Comparison of ENCODE assay signal across 17 cellular contexts in the genomic region with DNA sequence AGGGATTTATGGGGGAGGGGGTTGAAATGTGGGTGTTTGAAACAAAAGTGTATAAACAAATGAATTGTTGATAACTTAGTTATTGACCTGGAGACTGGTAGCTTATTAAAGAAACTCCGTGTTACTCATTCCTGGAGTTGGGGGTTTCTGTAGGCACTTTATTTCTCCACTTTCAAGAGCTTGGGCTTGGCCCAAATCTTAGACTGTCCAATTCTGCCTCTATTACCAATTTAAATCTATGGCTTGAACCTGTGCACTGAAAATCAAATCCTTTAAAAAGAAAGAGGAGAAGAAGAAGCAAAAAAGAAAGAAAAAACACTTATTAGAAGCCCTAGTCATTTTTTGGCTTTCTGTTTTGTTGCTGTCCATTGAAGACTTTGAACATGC. TPM values are rescaled to one million over a fixed set of nuclear protein-coding genes. Genes with fewer than 3 reads are reported as not detected.
DNase-seq lines count a peak whose midpoint lies in the region; ATAC-seq and TF ChIP-seq lines count a peak whose summit lies in the region.
"Had no signal": no experiment of that assay in that cellular context is flagged by ENCODE, and none has a peak within 500 bp of the region (broad histone marks: within the 10 kb centered on the region; RNA-seq: fewer than 3 reads in every experiment).

No MANE protein-coding gene starts in this region.

- TF ChIP-seq CTCF in Calu3 (IDR thresholded peaks at IDR 0.05; ENCODE audit: unreplicated experiment) (no peak), brain (conservative IDR thresholded peaks at IDR 0.05) (no peak), glutamatergic neuron (IDR thresholded peaks at IDR 0.05; ENCODE audit: partially characterized antibody, unreplicated experiment) (no peak), nephron progenitor cell (IDR thresholded peaks at IDR 0.05) (no peak)

- H3K4me1 Mint-ChIP-seq in Calu3 (ENCODE audit: low read depth, unreplicated experiment), result peaks cover 56% of the 10 kb centered on the region
- H3K4me1 Mint-ChIP-seq in brain, result peaks cover 49% of the 10 kb centered on the region
- H3K4me1 Mint-ChIP-seq in glutamatergic neuron (ENCODE audit: low read depth, unreplicated experiment), result peaks cover 14% of the 10 kb centered on the region
- H3K4me1 Mint-ChIP-seq in nephron progenitor cell, result peaks cover 57% of the 10 kb centered on the region
- peaks cover 34% of the 10 kb centered on the region for H3K4me1 Mint-ChIP-seq in activated CD4-positive, alpha-beta memory T cell treated with anti-CD3 and anti-CD28 coated beads for 36 hours (ENCODE audit: low read depth)

- H3K27ac Mint-ChIP-seq in Calu3 (ENCODE audit: unreplicated experiment) (peak overlapping the region; percentile 66), brain (peak overlapping the region in 4 of 5 experiments; percentile 17 to 99 (median 96)), glutamatergic neuron (ENCODE audit: unreplicated experiment) (no peak overlapping the region), nephron progenitor cell (peak overlapping the region; percentile 100)
- H3K27ac Mint-ChIP-seq in activated CD4-positive, alpha-beta memory T cell treated with anti-CD3 and anti-CD28 coated beads for 36 hours, result no peak overlapping the region
- H3K27ac Mint-ChIP-seq: activated CD4-positive, alpha-beta T cell treated with anti-CD3 and anti-CD28 coated beads, Interleukin-2, amount 10 ng/mL, durations not matched to agents 7 days and 5 days; natural killer cell had no signal

- CTCF ChIA-PET in Calu3 (lab: Charles Lee), result interaction anchor here (0.6 to 2.8 kb wide), 8 partner anchors 11 to 246 kb away, joined by 3 to 19 read pairs (median 6); no protein-coding TSS in a partner anchor
- CTCF ChIA-PET in activated CD4-positive, alpha-beta memory T cell treated with anti-CD3 and anti-CD28 coated beads for 36 hours (lab: Charles Lee), result interaction anchor here (0.6 to 1.1 kb wide), 3 partner anchors 9 to 413 kb away, joined by 3 read pairs; no protein-coding TSS in a partner anchor

- intact Hi-C loops in Calu3 (cut with micrococcal nuclease; ENCODE audit: unreplicated experiment), result loop anchor here (2.0 kb wide), 1 partner anchor 15 kb away; no protein-coding TSS in a partner anchor
- intact Hi-C loops in activated CD4-positive, alpha-beta memory T cell treated with anti-CD3 and anti-CD28 coated beads for 36 hours (cut with micrococcal nuclease), result loop anchor here (5.0 kb wide), 2 partner anchors 62 to 1238 kb away; no protein-coding TSS in a partner anchor

- H3K27me3 Mint-ChIP-seq in Calu3 (ENCODE audit: unreplicated experiment) (peaks cover 27% of the 10 kb centered on the region), brain (peaks cover 100% of the 10 kb centered on the region), glutamatergic neuron (ENCODE audit: unreplicated experiment) (peaks cover 68% of the 10 kb centered on the region), nephron progenitor cell (ENCODE audit: low read depth, poor library complexity) (no peaks in the 10 kb centered on the region)
- peaks cover 57% of the 10 kb centered on the region for H3K27me3 Mint-ChIP-seq in activated CD4-positive, alpha-beta memory T cell treated with anti-CD3 and anti-CD28 coated beads for 36 hours

- no peak for ATAC-seq in left lobe of liver
- ATAC-seq: HCT116, left ventricle myocardium superior, natural killer cell had no signal

- DNase-seq in Calu3 (no peak), glutamatergic neuron (no peak), nephron progenitor cell (no peak), SW480 (ENCODE audit: low spot score) (no peak), SK-N-DZ (ENCODE audit: low spot score) (no peak), left lobe of liver (ENCODE audit: low spot score) (no peak)
- DNase-seq in activated CD4-positive, alpha-beta memory T cell treated with anti-CD3 and anti-CD28 coated beads for 36 hours, result no peak
- DNase-seq: 8988T; activated CD4-positive, alpha-beta T cell treated with anti-CD3 and anti-CD28 coated beads, Interleukin-2, amount 10 ng/mL, durations not matched to agents 7 days and 5 days; activated T-cell treated with anti-CD3 and anti-CD28 coated beads for 4 hours; foreskin melanocyte; left ventricle myocardium superior; natural killer cell; NCI-H1417 treated with DMSO at 0.1 percent for 48 hours; stimulated activated CD4-positive, alpha-beta T cell treated with anti-CD3 and anti-CD28 coated beads, Interleukin-4, amount 100 ng/mL, for 4 hours had no signal

- POLR2A ChIA-PET in activated CD4-positive, alpha-beta memory T cell treated with anti-CD3 and anti-CD28 coated beads for 36 hours (lab: Charles Lee), result no interaction called here

- no peaks in the 10 kb centered on the region for H3K9me3 Mint-ChIP-seq in Calu3 (ENCODE audit: low read depth, unreplicated experiment)
- H3K9me3 Mint-ChIP-seq in brain, result peaks cover 0 to 19% (median 7%) of the 10 kb centered on the region in 5 experiments
- H3K9me3 Mint-ChIP-seq in glutamatergic neuron (ENCODE audit: unreplicated experiment), result peaks cover 36% of the 10 kb centered on the region
- H3K9me3 Mint-ChIP-seq in nephron progenitor cell, result no peaks in the 10 kb centered on the region
- H3K9me3 Mint-ChIP-seq in activated CD4-positive, alpha-beta memory T cell treated with anti-CD3 and anti-CD28 coated beads for 36 hours, result no peaks in the 10 kb centered on the region
- H3K9me3 Mint-ChIP-seq: activated CD4-positive, alpha-beta T cell treated with anti-CD3 and anti-CD28 coated beads, Interleukin-2, amount 10 ng/mL, durations not matched to agents 7 days and 5 days; natural killer cell had no signal

- H3K36me3 Mint-ChIP-seq in Calu3 (ENCODE audit: insufficient read depth, unreplicated experiment), result peaks cover 17% of the 10 kb centered on the region
- H3K36me3 Mint-ChIP-seq in brain, result peaks cover 11% of the 10 kb centered on the region
- H3K36me3 Mint-ChIP-seq in glutamatergic neuron (ENCODE audit: unreplicated experiment), result peaks cover 4% of the 10 kb centered on the region
- peaks cover 48% of the 10 kb centered on the region for H3K36me3 Mint-ChIP-seq in nephron progenitor cell (ENCODE audit: low read depth)
- peaks cover 12% of the 10 kb centered on the region for H3K36me3 Mint-ChIP-seq in activated CD4-positive, alpha-beta memory T cell treated with anti-CD3 and anti-CD28 coated beads for 36 hours

- H3K4me3 Mint-ChIP-seq in Calu3 (ENCODE audit: low read depth, unreplicated experiment) (peak overlapping the region; percentile 70), brain (peak overlapping the region in 4 of 5 experiments; percentile 80 to 97 (median 86)), glutamatergic neuron (ENCODE audit: unreplicated experiment) (peak overlapping the region; percentile 74), nephron progenitor cell (peak overlapping the region; percentile 99)
- H3K4me3 Mint-ChIP-seq in activated CD4-positive, alpha-beta memory T cell treated with anti-CD3 and anti-CD28 coated beads for 36 hours, result no peak overlapping the region
- H3K4me3 Mint-ChIP-seq: activated CD4-positive, alpha-beta T cell treated with anti-CD3 and anti-CD28 coated beads, Interleukin-2, amount 10 ng/mL, durations not matched to agents 7 days and 5 days; natural killer cell had no signal

- no TSS peak for BruUV-seq in Calu3 (replicated peaks; lab: Mats Ljungman, UMichigan)

RNA-seq across cellular contexts. Expression of a gene that starts 2.7 kb away (rescaled TPM):
- total RNA-seq in Calu3 (2022) (1.9 and 3.2 TPM in 2 replicates), glutamatergic neuron (ENCODE audit: unreplicated experiment) (not detected), left lobe of liver (0.15 TPM)
- not detected for polyA plus RNA-seq in brain (ENCODE audit: insufficient read depth, low read depth, low replicate concordance)
- total RNA-seq in activated CD4-positive, alpha-beta memory T cell treated with anti-CD3 and anti-CD28 coated beads for 36 hours, result not detected
- not detected in 2 replicates for polyA plus RNA-seq in SK-N-DZ (2014; cell fraction: cytosol; rRNA removed)
- not detected in 2 replicates for polyA plus RNA-seq in SK-N-DZ (2014; cell fraction: nucleus; rRNA removed)
- total RNA-seq: activated CD4-positive, alpha-beta T cell treated with anti-CD3 and anti-CD28 coated beads, Interleukin-2, amount 10 ng/mL, durations not matched to agents 7 days and 5 days; natural killer cell had no signal

RNA-seq across cellular contexts. Expression of a gene that starts 4.0 kb away (rescaled TPM):
- total RNA-seq in Calu3 (2022) (0.24 and 0.44 TPM in 2 replicates), glutamatergic neuron (ENCODE audit: unreplicated experiment) (not detected), left lobe of liver (0.08 TPM)
- not detected for polyA plus RNA-seq in brain (ENCODE audit: insufficient read depth, low read depth, low replicate concordance)
- total RNA-seq in activated CD4-positive, alpha-beta memory T cell treated with anti-CD3 and anti-CD28 coated beads for 36 hours, result under 1 TPM; 0.29 to 0.43 TPM
- not detected in 2 replicates for polyA plus RNA-seq in SK-N-DZ (2014; cell fraction: cytosol; rRNA removed)
- polyA plus RNA-seq in SK-N-DZ (2014; cell fraction: nucleus; rRNA removed), result not detected in 2 replicates
- total RNA-seq: left ventricle myocardium superior had no signal

RNA-seq across cellular contexts. Expression of a gene that starts 30.7 kb away (rescaled TPM):
- total RNA-seq in Calu3 (2022), result 1.0 and 1.2 TPM in 2 replicates
- 1.1 TPM for polyA plus RNA-seq in brain (ENCODE audit: insufficient read depth, low read depth, low replicate concordance)
- not detected for total RNA-seq in glutamatergic neuron (ENCODE audit: unreplicated experiment)
- not detected for total RNA-seq in activated CD4-positive, alpha-beta memory T cell treated with anti-CD3 and anti-CD28 coated beads for 36 hours
- polyA plus RNA-seq in SK-N-DZ (2014; cell fraction: cytosol; rRNA removed), result not detected in 2 replicates
- not detected in 2 replicates for polyA plus RNA-seq in SK-N-DZ (2014; cell fraction: nucleus; rRNA removed)
- total RNA-seq in left lobe of liver, result 0.43 TPM

RNA-seq across cellular contexts. Expression of a gene that starts 43.6 kb away (rescaled TPM):
- 8.3 and 10.6 TPM in 2 replicates for total RNA-seq in Calu3 (2022)
- polyA plus RNA-seq in brain (ENCODE audit: insufficient read depth, low read depth, low replicate concordance), result 25.3 TPM
- total RNA-seq in glutamatergic neuron (ENCODE audit: unreplicated experiment), result not detected
- not detected for total RNA-seq in activated CD4-positive, alpha-beta memory T cell treated with anti-CD3 and anti-CD28 coated beads for 36 hours
- polyA plus RNA-seq in SK-N-DZ (2014; cell fraction: cytosol; rRNA removed), result not detected in 2 replicates
- not detected in 2 replicates for polyA plus RNA-seq in SK-N-DZ (2014; cell fraction: nucleus; rRNA removed)
- 0.50 TPM for total RNA-seq in left lobe of liver
- total RNA-seq: activated CD4-positive, alpha-beta T cell treated with anti-CD3 and anti-CD28 coated beads, Interleukin-2, amount 10 ng/mL, durations not matched to agents 7 days and 5 days; left ventricle myocardium superior had no signal

RNA-seq across cellular contexts. Expression of a gene that starts 47.7 kb away (rescaled TPM):
- 11.4 and 12.4 TPM in 2 replicates for total RNA-seq in Calu3 (2022)
- 14.9 TPM for polyA plus RNA-seq in brain (ENCODE audit: insufficient read depth, low read depth, low replicate concordance)
- total RNA-seq in glutamatergic neuron (ENCODE audit: unreplicated experiment), result not detected
- not detected for total RNA-seq in activated CD4-positive, alpha-beta memory T cell treated with anti-CD3 and anti-CD28 coated beads for 36 hours
- polyA plus RNA-seq in SK-N-DZ (2014; cell fraction: cytosol; rRNA removed), result not detected in 2 replicates
- polyA plus RNA-seq in SK-N-DZ (2014; cell fraction: nucleus; rRNA removed), result not detected in 2 replicates
- total RNA-seq in left lobe of liver, result not detected
- total RNA-seq: activated CD4-positive, alpha-beta T cell treated with anti-CD3 and anti-CD28 coated beads, Interleukin-2, amount 10 ng/mL, durations not matched to agents 7 days and 5 days; left ventricle myocardium superior had no signal

Comparison
In these comparisons a context has a peak if more than half of its experiments do, and no peak if none do; other contexts are left out.
1. H3K27ac Mint-ChIP-seq: peak in Calu3 (single experiment), brain (4 of 5) and nephron progenitor cell (single experiment); none in glutamatergic neuron (single experiment) and activated CD4-positive, alpha-beta memory T cell treated with anti-CD3 and anti-CD28 coated beads for 36 hours (single experiment).